In the genomic region with DNA sequence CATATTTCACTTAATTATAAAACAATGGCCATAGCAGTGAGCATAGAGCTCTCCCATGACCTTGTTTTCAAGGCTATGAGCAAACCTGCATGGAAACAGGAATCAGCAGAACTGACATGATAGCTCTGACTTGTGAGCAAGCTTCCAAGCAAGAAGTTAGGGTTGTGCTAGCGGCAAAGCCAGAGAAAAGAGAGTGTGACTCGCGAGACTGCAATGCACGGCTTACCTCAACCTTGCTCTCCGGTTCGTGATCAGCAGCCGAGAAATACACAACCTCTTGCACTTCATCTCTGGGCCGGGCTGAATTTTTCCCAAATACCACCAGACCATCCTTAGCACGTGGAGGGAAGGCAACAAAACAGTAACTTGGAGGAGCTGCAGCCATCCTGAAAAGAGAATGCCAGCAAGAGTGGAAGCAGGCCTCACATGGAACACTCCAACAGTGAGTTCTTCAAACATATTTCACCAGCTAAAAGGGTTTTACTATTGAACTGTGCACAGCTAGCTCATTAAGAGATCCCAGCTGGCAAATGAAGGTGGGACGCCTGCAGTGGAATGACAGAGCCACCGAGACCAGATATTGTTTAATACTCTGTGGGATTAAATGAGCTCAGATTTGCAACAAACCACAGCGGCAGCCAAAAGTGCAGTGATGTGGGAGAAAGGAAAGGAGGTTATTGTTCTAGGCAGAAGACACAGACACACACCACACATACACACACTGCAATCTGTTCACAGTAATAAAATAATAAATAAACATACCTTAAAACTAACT, we compare ENCODE assay signal across 15 cellular contexts. TPM values are rescaled to one million over a fixed set of nuclear protein-coding genes. Genes with fewer than 3 reads are reported as not detected.
DNase-seq lines count a peak whose midpoint lies in the region; ATAC-seq and TF ChIP-seq lines count a peak whose summit lies in the region.
"Had no signal": no experiment of that assay in that cellular context is flagged by ENCODE, and none has a peak within 500 bp of the region (broad histone marks: within the 10 kb centered on the region; RNA-seq: fewer than 3 reads in every experiment).

No MANE protein-coding gene starts in this region.

- peaks cover 16 to 21% of the 10 kb centered on the region in 2 donors for H3K36me3 Mint-ChIP-seq in CD14-positive monocyte

- peak; percentile 32 for ATAC-seq in sciatic nerve
- ATAC-seq: stimulated activated naive B cell treated with anti-CD40 and anti-IgM and Interleukin-4, amounts not matched to agents 10 μg/mL and 1 μg/mL and 100 μg/mL, for 72 hours had no signal

- H3K9me3 Mint-ChIP-seq in CD14-positive monocyte: peaks cover 0 to 4% (median 0%) of the 10 kb centered on the region in 7 donors
- H3K9me3 Mint-ChIP-seq: activated CD4-positive, alpha-beta T cell treated with anti-CD3 and anti-CD28 coated beads, Interleukin-2, amount 10 ng/mL, durations not matched to agents 24 days and 14 days; naive thymus-derived CD8-positive, alpha-beta T cell; stimulated activated naive B cell treated with anti-CD40 and anti-IgM and Interleukin-4, amounts not matched to agents 10 μg/mL and 1 μg/mL and 100 μg/mL, for 72 hours had no signal

- no peak overlapping the region for H3K27ac Mint-ChIP-seq in CD14-positive monocyte
- H3K27ac Mint-ChIP-seq: activated CD4-positive, alpha-beta T cell treated with anti-CD3 and anti-CD28 coated beads, Interleukin-2, amount 10 ng/mL, durations not matched to agents 24 days and 14 days; stimulated activated naive B cell treated with anti-CD40 and anti-IgM and Interleukin-4, amounts not matched to agents 10 μg/mL and 1 μg/mL and 100 μg/mL, for 72 hours had no signal

- peak overlapping the region; percentile 70 for H3K27ac ChIP-seq in angular gyrus (ENCODE audit: low read depth, low read length)

- peaks cover under 1% of the 10 kb centered on the region for H3K4me1 Mint-ChIP-seq in CD14-positive monocyte
- H3K4me1 Mint-ChIP-seq: activated CD4-positive, alpha-beta T cell treated with anti-CD3 and anti-CD28 coated beads, Interleukin-2, amount 10 ng/mL, durations not matched to agents 24 days and 14 days had no signal

- TF ChIP-seq CTCF in CD14-positive monocyte (IDR thresholded peaks at IDR 0.05): no peak

- peaks cover 0 to 3% (median 0%) of the 10 kb centered on the region in 3 donors for H3K27me3 Mint-ChIP-seq in CD14-positive monocyte (ENCODE audit: low read depth in 3 of 3)
- H3K27me3 Mint-ChIP-seq: stimulated activated naive B cell treated with anti-CD40 and anti-IgM and Interleukin-4, amounts not matched to agents 10 μg/mL and 1 μg/mL and 100 μg/mL, for 72 hours had no signal

- DNase-seq in HK-2 (ENCODE audit: unreplicated experiment) (peak; percentile 71), glomerular visceral epithelial cell (ENCODE audit: extremely low spot score) (peak; percentile 79), sciatic nerve (ENCODE audit: low spot score) (no peak), CD14-positive monocyte (ENCODE audit: low spot score) (no peak), NOMO-1 treated with DMSO at 0.1 percent for 48 hours (lab: John Stamatoyannopoulos, UW; ENCODE audit: unreplicated experiment) (no peak), foreskin melanocyte (no peak)
- DNase-seq in activated effector memory CD4-positive, alpha-beta T cell treated with Interleukin-2 at 50 U/mL for 16 hours: no peak
- DNase-seq: activated CD4-positive, alpha-beta T cell treated with anti-CD3 and anti-CD28 coated beads, Interleukin-2, amount 10 ng/mL, durations not matched to agents 24 days and 14 days; activated naive CD4-positive, alpha-beta T cell; effector CD8-positive, alpha-beta T cell; MV-4-11; naive thymus-derived CD8-positive, alpha-beta T cell; NCI-H526; stimulated activated naive B cell treated with anti-CD40 and anti-IgM and Interleukin-4, amounts not matched to agents 10 μg/mL and 1 μg/mL and 100 μg/mL, for 72 hours had no signal

- intact Hi-C loops in sciatic nerve (cut with DNase I): no loop called here
- intact Hi-C loops in CD14-positive monocyte (cut with micrococcal nuclease): no loop called here

- H3K4me3 Mint-ChIP-seq in CD14-positive monocyte: no peak overlapping the region
- H3K4me3 Mint-ChIP-seq: activated CD4-positive, alpha-beta T cell treated with anti-CD3 and anti-CD28 coated beads, Interleukin-2, amount 10 ng/mL, durations not matched to agents 24 days and 14 days; stimulated activated naive B cell treated with anti-CD40 and anti-IgM and Interleukin-4, amounts not matched to agents 10 μg/mL and 1 μg/mL and 100 μg/mL, for 72 hours had no signal

RNA-seq across cellular contexts. Expression of gene SCRN1, which starts 20.7 kb away (rescaled TPM):
- total RNA-seq in sciatic nerve: 176 TPM
- 10 to 100 TPM in 1 of 2 donors, 1 to 10 TPM in 1; 8.4 to 12.1 TPM for polyA plus RNA-seq in CD14-positive monocyte

RNA-seq across cellular contexts. Expression of gene FKBP14, which starts 57.6 kb away (rescaled TPM):
- 15.2 TPM for total RNA-seq in sciatic nerve
- polyA plus RNA-seq in CD14-positive monocyte: 1 to 10 TPM in 1 of 2 donors, under 1 TPM in 1; 0.43 to 1.1 TPM

RNA-seq across cellular contexts. Expression of gene PLEKHA8, which starts 59.3 kb away (rescaled TPM):
- 16.9 TPM for total RNA-seq in sciatic nerve
- polyA plus RNA-seq in CD14-positive monocyte: 1 to 10 TPM; 2.4 to 2.7 TPM

Comparison
In these comparisons a context has a peak if more than half of its experiments do, and no peak if none do; other contexts are left out.
1. DNase-seq: peak in HK-2 (single experiment) and glomerular visceral epithelial cell (single experiment); none in sciatic nerve (single experiment), CD14-positive monocyte (single experiment), activated effector memory CD4-positive, alpha-beta T cell treated with Interleukin-2 at 50 U/mL for 16 hours (single experiment), NOMO-1 treated with DMSO at 0.1 percent for 48 hours (single experiment) and foreskin melanocyte (single experiment).